ENCODE assay signal across 8 cellular contexts in the genomic region with DNA sequence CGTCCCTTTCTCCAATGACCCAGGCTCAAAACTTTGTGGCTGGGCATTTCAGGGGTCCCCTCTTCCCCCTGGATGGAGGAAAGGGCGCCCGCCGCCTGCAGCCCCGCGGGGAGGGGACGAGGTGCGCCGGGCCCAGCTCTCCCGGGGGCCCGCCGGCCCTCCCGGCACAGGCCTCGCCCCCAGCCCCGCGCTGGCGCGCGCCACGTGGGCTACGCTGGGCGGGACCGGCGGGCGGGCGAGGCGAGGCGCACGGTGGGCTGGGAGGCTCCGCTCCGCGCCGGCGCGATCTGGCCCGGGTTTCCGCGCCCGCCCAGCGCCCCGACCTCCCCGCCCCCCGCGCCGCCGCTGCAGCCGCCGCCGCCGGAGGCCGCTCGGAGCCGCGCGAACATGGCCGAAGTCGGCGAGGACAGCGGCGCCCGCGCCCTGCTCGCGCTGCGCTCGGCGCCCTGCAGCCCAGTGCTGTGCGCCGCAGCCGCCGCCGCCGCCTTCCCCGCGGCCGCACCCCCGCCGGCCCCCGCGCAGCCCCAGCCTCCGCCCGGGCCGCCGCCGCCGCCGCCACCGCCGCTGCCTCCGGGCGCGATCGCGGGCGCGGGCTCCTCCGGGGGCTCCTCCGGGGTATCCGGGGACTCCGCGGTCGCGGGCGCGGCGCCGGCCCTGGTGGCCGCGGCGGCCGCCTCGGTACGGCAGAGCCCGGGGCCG. TPM values are rescaled to one million over a fixed set of nuclear protein-coding genes. Genes with fewer than 3 reads are reported as not detected.
DNase-seq lines count a peak whose midpoint lies in the region; ATAC-seq, FAIRE-seq and TF ChIP-seq lines count a peak whose summit lies in the region.

Gene FOXK1 (plus strand): TSS at position 374 of the 699 bp plus-strand sequence. CDS start 14 bp downstream, at position 388.

- peak within 1 kb of the TSS; percentile 91 to 94 for H3K4me3 ChIP-seq in HCT116 (replicated peaks in 1 of 2; ENCODE audit: low read depth in 1 of 2, low read length in 2 of 2)
- H3K4me3 ChIP-seq in astrocyte (ENCODE audit: insufficient read depth, low read depth, low read length): peak within 1 kb of the TSS; percentile 86
- peak within 1 kb of the TSS; percentile 89 for H3K4me3 ChIP-seq in retinal pigment epithelial cell (ENCODE audit: low read length)

- no peaks in the 10 kb centered on the region for H3K27me3 Mint-ChIP-seq in T-helper 2 cell treated with Interferon-gamma antibody and Interleukin-4, amounts not matched to agents 5 μg/mL and 100 μg/mL, for 36 hours (ENCODE audit: low read depth)
- peaks cover 6% of the 10 kb centered on the region for H3K27me3 Mint-ChIP-seq in astrocyte (ENCODE audit: low read depth, unreplicated experiment)

- H3K27ac ChIP-seq in HCT116 (ENCODE audit: low read depth, low read length) (peak within 1 kb of the TSS; percentile 91), astrocyte (ENCODE audit: low read depth, low read length) (peak within 1 kb of the TSS; percentile 82)

- peak; percentile 91 for DNase-seq in GM10248 (ENCODE audit: extremely low spot score)
- no peak for DNase-seq in HCT116 (ENCODE audit: low read depth, low spot score)
- DNase-seq in NAMALWA (ENCODE audit: low spot score): peak; percentile 84
- DNase-seq in T-helper 2 cell treated with Interferon-gamma antibody and Interleukin-4, amounts not matched to agents 5 μg/mL and 100 μg/mL, for 36 hours (ENCODE audit: low spot score): peak; percentile 77
- peak; percentile 42 for DNase-seq in astrocyte (ENCODE audit: low read depth)
- DNase-seq in hepatic stellate cell (ENCODE audit: low spot score): peak; percentile 76
- DNase-seq in retinal pigment epithelial cell (ENCODE audit: low read depth): no peak
- DNase-seq in middle frontal gyrus (ENCODE audit: extremely low spot score, low spot score): no peak

- H3K4me2 ChIP-seq in HCT116 (ENCODE audit: low read length): peak within 1 kb of the TSS; percentile 99
- H3K4me2 ChIP-seq in astrocyte (ENCODE audit: low read length): peak within 1 kb of the TSS; percentile 95

- no peaks in the 10 kb centered on the region for H3K9me3 Mint-ChIP-seq in T-helper 2 cell treated with Interferon-gamma antibody and Interleukin-4, amounts not matched to agents 5 μg/mL and 100 μg/mL, for 36 hours
- peaks cover 4% of the 10 kb centered on the region for H3K9me3 Mint-ChIP-seq in astrocyte (ENCODE audit: unreplicated experiment)

- no peak for TF ChIP-seq RAD21 in HCT116 (IDR thresholded peaks at IDR 0.05; ENCODE audit: low read depth)

- POLR2A ChIA-PET in GM10248 (lab: Yijun Ruan, JAX) (interaction anchor here (2.3 kb wide), 1 partner anchor 40 kb away, joined by 11 read pairs; no protein-coding TSS in a partner anchor), HCT116 (lab: Charles Lee) (interaction anchor here (1.3 to 2.4 kb wide), 2 partner anchors 40 to 41 kb away, joined by 9 to 10 read pairs; no protein-coding TSS in a partner anchor)

- peak; percentile 59 for TF ChIP-seq POLR2A in HCT116 (IDR thresholded peaks at IDR 0.05; ENCODE audit: borderline replicate concordance, extremely low read depth, insufficient read depth, insufficient read length)

- H3K4me3 Mint-ChIP-seq in T-helper 2 cell treated with Interferon-gamma antibody and Interleukin-4, amounts not matched to agents 5 μg/mL and 100 μg/mL, for 36 hours: peak within 1 kb of the TSS; percentile 93
- H3K4me3 Mint-ChIP-seq in astrocyte (ENCODE audit: unreplicated experiment): peak within 1 kb of the TSS; percentile 94

- H3K4me1 ChIP-seq in HCT116 (ENCODE audit: control insufficient read depth in 1 of 2, insufficient read depth in 2 of 2, low read length in 2 of 2): peaks cover 10 to 30% of the 10 kb centered on the region in 2 experiments
- H3K4me1 ChIP-seq in astrocyte (ENCODE audit: insufficient read depth, low read length): peaks cover 23% of the 10 kb centered on the region

- H3K4me1 Mint-ChIP-seq in T-helper 2 cell treated with Interferon-gamma antibody and Interleukin-4, amounts not matched to agents 5 μg/mL and 100 μg/mL, for 36 hours (ENCODE audit: low read depth): peaks cover 18% of the 10 kb centered on the region
- H3K4me1 Mint-ChIP-seq in astrocyte (ENCODE audit: low read depth, unreplicated experiment): peaks cover 17% of the 10 kb centered on the region

- H3K27me3 ChIP-seq in HCT116 (ENCODE audit: insufficient read depth, low read length): no peaks in the 10 kb centered on the region
- no peaks in the 10 kb centered on the region for H3K27me3 ChIP-seq in astrocyte (ENCODE audit: insufficient read depth, low read length)

- H2AFZ ChIP-seq in HCT116 (ENCODE audit: low read depth, low read length, poor library complexity, severe bottlenecking) (no peak within 1 kb of the TSS), astrocyte (ENCODE audit: low read depth, low read length) (peak within 1 kb of the TSS; percentile 41)

- intact Hi-C loops in HCT116 (cut with micrococcal nuclease): loop anchor here (1.0 kb wide), 1 partner anchor 41 kb away; no protein-coding TSS in a partner anchor

- no peak for TF ChIP-seq CTCF in GM10248 (IDR thresholded peaks at IDR 0.05; ENCODE audit: control extremely low read depth, extremely low read depth, low read depth, missing control alignments)
- TF ChIP-seq CTCF in HCT116 (IDR thresholded peaks at IDR 0.05 in 2 of 3, conservative IDR thresholded peaks at IDR 0.05 in 1 of 3; ENCODE audit: borderline replicate concordance in 1 of 3, insufficient read depth in 1 of 3, low read depth in 2 of 3, low read length in 2 of 3): no peak
- TF ChIP-seq CTCF in astrocyte (IDR thresholded peaks at IDR 0.05; ENCODE audit: insufficient read depth, low read depth, low read length): no peak
- no peak for TF ChIP-seq CTCF in retinal pigment epithelial cell (conservative IDR thresholded peaks at IDR 0.05; ENCODE audit: low read depth, low read length)

- no peaks in the 10 kb centered on the region for H3K9me3 ChIP-seq in HCT116 (ENCODE audit: control insufficient read depth in 1 of 2, insufficient read depth in 1 of 2, low read depth in 1 of 2, low read length in 2 of 2)
- no peaks in the 10 kb centered on the region for H3K9me3 ChIP-seq in astrocyte (ENCODE audit: insufficient read depth, low read depth, low read length)

- peaks cover 47% of the 10 kb centered on the region for H3K79me2 ChIP-seq in HCT116 (ENCODE audit: insufficient read depth, low read length)
- H3K79me2 ChIP-seq in astrocyte (ENCODE audit: insufficient read depth, low read length): peaks cover 47% of the 10 kb centered on the region

- no TSS peak for BruUV-seq in HCT116 (replicated peaks; lab: Mats Ljungman, UMichigan)

- peaks cover 12% of the 10 kb centered on the region for H3K36me3 Mint-ChIP-seq in T-helper 2 cell treated with Interferon-gamma antibody and Interleukin-4, amounts not matched to agents 5 μg/mL and 100 μg/mL, for 36 hours (ENCODE audit: low read depth)
- peaks cover 5% of the 10 kb centered on the region for H3K36me3 Mint-ChIP-seq in astrocyte (ENCODE audit: low read depth, unreplicated experiment)

- RAD21 ChIA-PET in HCT116 (lab: Charles Lee; ENCODE audit: low non-redundant PET in 1 of 2, low total read pairs in 2 of 2, uncharacterized antibody in 2 of 2, unreplicated experiment in 2 of 2): interaction anchor here (0.7 to 0.9 kb wide), 2 partner anchors 40 to 41 kb away, joined by 3 read pairs; no protein-coding TSS in a partner anchor

- no peak for FAIRE-seq in astrocyte (lab: Jason Lieb, UNC)

- CTCF ChIA-PET in GM10248 (lab: Yijun Ruan, JAX) (interaction anchor here (0.8 to 4.9 kb wide), 5 partner anchors 9 to 71 kb away, joined by 3 to 22 read pairs (median 4); no protein-coding TSS in a partner anchor), HCT116 (lab: Charles Lee) (interaction anchor here (0.6 kb wide), 1 partner anchor 110 kb away, joined by 3 read pairs; no protein-coding TSS in a partner anchor)

- H3K36me3 ChIP-seq in HCT116 (ENCODE audit: control insufficient read depth in 1 of 2, insufficient read depth in 2 of 2, low read length in 2 of 2) (peaks cover 0 to 13% of the 10 kb centered on the region in 2 experiments; a peak in 1 of 4 replicates), astrocyte (ENCODE audit: insufficient read depth, low read length) (no peaks in the 10 kb centered on the region)

- H3K9ac ChIP-seq in HCT116 (ENCODE audit: low read length) (peak within 1 kb of the TSS; percentile 88), astrocyte (ENCODE audit: low read length) (peak within 1 kb of the TSS; percentile 97)

- ATAC-seq in HCT116: peak; percentile 78

- no peaks in the 10 kb centered on the region for H3K9me2 ChIP-seq in HCT116 (ENCODE audit: insufficient read depth)

- H3K27ac Mint-ChIP-seq in T-helper 2 cell treated with Interferon-gamma antibody and Interleukin-4, amounts not matched to agents 5 μg/mL and 100 μg/mL, for 36 hours: peak within 1 kb of the TSS; percentile 97
- peak within 1 kb of the TSS; percentile 66 for H3K27ac Mint-ChIP-seq in astrocyte (ENCODE audit: unreplicated experiment)

- peaks cover 9% of the 10 kb centered on the region; the same call in 1 of the 2 replicates for H4K20me1 ChIP-seq in HCT116 (ENCODE audit: insufficient read depth)
- H4K20me1 ChIP-seq in astrocyte (ENCODE audit: insufficient read depth, low read length): peaks cover 35% of the 10 kb centered on the region

TF ChIP-seq in HCT116, 20 proteins besides CTCF, POLR2A, EP300 and RAD21:
- TF ChIP-seq ATF3 (IDR thresholded peaks at IDR 0.05) (no peak), YY1 (IDR thresholded peaks at IDR 0.05; ENCODE audit: extremely low read depth, insufficient replicate concordance, low read depth, low read length) (peak; percentile 89), POLR2AphosphoS5 (IDR thresholded peaks at IDR 0.05; ENCODE audit: low read depth, low read length) (peak; percentile 57), EZH2phosphoT487 (IDR thresholded peaks at IDR 0.05; ENCODE audit: borderline replicate concordance) (no peak), SP1 (IDR thresholded peaks at IDR 0.05; ENCODE audit: low read depth) (peak; percentile 56), SRF (IDR thresholded peaks at IDR 0.05; ENCODE audit: low read depth) (no peak)
- TF ChIP-seq, protein P1, sequence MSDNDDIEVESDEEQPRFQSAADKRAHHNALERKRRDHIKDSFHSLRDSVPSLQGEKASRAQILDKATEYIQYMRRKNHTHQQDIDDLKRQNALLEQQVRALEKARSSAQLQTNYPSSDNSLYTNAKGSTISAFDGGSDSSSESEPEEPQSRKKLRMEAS (IDR thresholded peaks at IDR 0.05): peak; percentile 90

RNA-seq across cellular contexts. Expression of gene FOXK1, which starts in this region (rescaled TPM):
- total RNA-seq in HCT116 (2021; ENCODE audit: unreplicated experiment): 60.5 TPM
- polyA plus RNA-seq in HCT116 (2012): 13.8 and 17.7 TPM in 2 replicates
- 51.8 and 53.6 TPM in 2 replicates for total RNA-seq in astrocyte

Comparison
In these comparisons a context has a peak if more than half of its experiments do, and no peak if none do; other contexts are left out.
1. DNase-seq: peak in GM10248 (single experiment), NAMALWA (single experiment), T-helper 2 cell treated with Interferon-gamma antibody and Interleukin-4, amounts not matched to agents 5 μg/mL and 100 μg/mL, for 36 hours (single experiment), astrocyte (single experiment) and hepatic stellate cell (single experiment); none in HCT116 (single experiment), retinal pigment epithelial cell (single experiment) and middle frontal gyrus (single experiment).
2. Peak in every context shown above with its lines, with median percentiles within 50 percentile points of each other: H3K4me3 ChIP-seq.